In genomic region chr3:196236169-196236568, GRCh38 we compare ENCODE assay signal across 20 cellular contexts. TPM values are rescaled to one million over a fixed set of nuclear protein-coding genes. Genes with fewer than 3 reads are reported as not detected.
A peak's percentile ranks its signal among the peaks of the same experiment; 100 is the strongest.
DNase-seq lines count a peak whose midpoint lies in the region; ATAC-seq, FAIRE-seq and TF ChIP-seq lines count a peak whose summit lies in the region.
"Had no signal": no experiment of that assay in that cellular context is flagged by ENCODE, and none has a peak within 500 bp of the region (broad histone marks: within the 10 kb centered on the region; RNA-seq: fewer than 3 reads in every experiment).

No MANE protein-coding gene starts in this region.

- H3K27me3 Mint-ChIP-seq in central memory CD8-positive, alpha-beta T cell, result no peaks in the 10 kb centered on the region

- TF ChIP-seq POLR2A in GM12891 (IDR thresholded peaks at IDR 0.05; ENCODE audit: low read depth, low read length) (no peak), testis (IDR thresholded peaks at IDR 0.05) (no peak)

- DNase-seq in GM12891 (ENCODE audit: insufficient read length, low spot score) (no peak), testis (no peak), OCI-M1 (lab: John Stamatoyannopoulos, UW) (no peak), NCI-H2029 treated with DMSO at 0.1 percent for 48 hours (lab: John Stamatoyannopoulos, UW) (no peak)
- DNase-seq in central memory CD8-positive, alpha-beta T cell (ENCODE audit: low spot score in 2 of 2), result no peak
- DNase-seq: DMS 273 treated with DMSO at 0.1 percent for 48 hours, GDM1, H7, KG1, NCI-H1417 treated with DMSO at 0.1 percent for 48 hours, NCI-H1930, NCI-H2171 treated with DMSO at 0.1 percent for 48 hours, NCI-H446 treated with DMSO at 0.1 percent for 48 hours, NCI-H748 treated with DMSO at 0.1 percent for 48 hours, SJCRH30 had no signal

- H3K27ac ChIP-seq in neutrophil, result peak overlapping the region; percentile 59
- H3K27ac ChIP-seq in testis, result peak overlapping the region; percentile 67 to 83
- H3K27ac ChIP-seq: SJCRH30 had no signal

- no peaks in the 10 kb centered on the region for H3K9me3 ChIP-seq in neutrophil
- H3K9me3 ChIP-seq in testis, result no peaks in the 10 kb centered on the region
- H3K9me3 ChIP-seq: SJCRH30 had no signal

- H3K4me3 ChIP-seq in neutrophil (ENCODE audit: low read depth in 1 of 2, low read length in 1 of 2) (no peak overlapping the region), testis (no peak overlapping the region)
- H3K4me3 ChIP-seq: SJCRH30 had no signal

- H3K36me3 ChIP-seq in neutrophil (peaks cover 60% of the 10 kb centered on the region), testis (ENCODE audit: low read depth, missing control alignments) (no peaks in the 10 kb centered on the region)
- H3K36me3 ChIP-seq: SJCRH30 had no signal

- peaks cover 21% of the 10 kb centered on the region for H3K4me1 Mint-ChIP-seq in central memory CD8-positive, alpha-beta T cell

- FAIRE-seq in GM12891 (lab: Jason Lieb, UNC), result peak; percentile 23
- FAIRE-seq: GM12892 had no signal

- H3K27me3 ChIP-seq in neutrophil (no peaks in the 10 kb centered on the region), testis (no peaks in the 10 kb centered on the region)
- H3K27me3 ChIP-seq: SJCRH30 had no signal

- H3K4me1 ChIP-seq in neutrophil (ENCODE audit: control insufficient read depth in 1 of 2, insufficient read depth in 1 of 2, low read depth in 1 of 2, low read length in 1 of 2) (peaks cover 16 to 17% of the 10 kb centered on the region in 2 experiments), testis (peaks cover 46% of the 10 kb centered on the region)
- H3K4me1 ChIP-seq: SJCRH30 had no signal

- TF ChIP-seq CTCF in neutrophil (IDR thresholded peaks at IDR 0.05) (no peak), testis (IDR thresholded peaks at IDR 0.05) (no peak)

- WGBS in testis, 2 donors, result 54 to 57% methylated on average over 6 of the region's 6 CpGs

- peak overlapping the region; percentile 10 for H3K27ac Mint-ChIP-seq in central memory CD8-positive, alpha-beta T cell (ENCODE audit: low read depth)

- intact Hi-C loops in testis (cut with DNase I; ENCODE audit: low total_unique reads), result no loop called here

- H3K9me3 Mint-ChIP-seq in central memory CD8-positive, alpha-beta T cell, result no peaks in the 10 kb centered on the region

- H3K4me3 Mint-ChIP-seq in central memory CD8-positive, alpha-beta T cell, result no peak overlapping the region

- no peak for ATAC-seq in central memory CD8-positive, alpha-beta T cell (replicated peaks; ENCODE audit: extremely low read depth, poor library complexity, severe bottlenecking)
- no peak for ATAC-seq in GM21360 (IDR thresholded peaks at IDR 0.05; ENCODE audit: unreplicated experiment)

- peaks cover 18% of the 10 kb centered on the region for H3K36me3 Mint-ChIP-seq in central memory CD8-positive, alpha-beta T cell (ENCODE audit: insufficient read depth)

TF ChIP-seq in GM12891, 5 proteins besides CTCF, POLR2A, EP300 and RAD21:
- TF ChIP-seq POU2F2 (IDR thresholded peaks at IDR 0.05; ENCODE audit: low read depth, low read length) (no peak), PAX5 (IDR thresholded peaks at IDR 0.05; ENCODE audit: insufficient read depth, low read length, severe bottlenecking) (no peak), TAF1 (IDR thresholded peaks at IDR 0.05; ENCODE audit: low read depth, low read length) (no peak), POLR2AphosphoS5 (IDR thresholded peaks at IDR 0.05; ENCODE audit: low read depth, low read length) (no peak), SPI1 (IDR thresholded peaks at IDR 0.05; ENCODE audit: low read depth, low read length) (no peak)
TF ChIP-seq in GM12891: peak in this region for 0.

RNA-seq across cellular contexts. Expression of gene SLC51A, which starts 19.8 kb away (rescaled TPM):
- polyA plus RNA-seq in GM12891 (2012; ENCODE audit: low read depth, missing spikeins), result 3.4 TPM
- total RNA-seq in testis, result 10 to 100 TPM; 27.2 to 35.1 TPM
- 60.6 TPM for polyA plus RNA-seq in testis (ENCODE audit: insufficient read depth, low read depth, low replicate concordance)
- total RNA-seq: SJCRH30 had no signal
- polyA plus RNA-seq: AG04450, BJ had no signal

RNA-seq across cellular contexts. Expression of gene ZDHHC19, which starts 25.0 kb away (rescaled TPM):
- polyA plus RNA-seq in GM12891 (2012; ENCODE audit: low read depth, missing spikeins), result not detected
- 10 to 100 TPM; 12.7 to 55.0 TPM for total RNA-seq in testis
- 112 TPM for polyA plus RNA-seq in testis (ENCODE audit: insufficient read depth, low read depth, low replicate concordance)
- total RNA-seq: H7, SJCRH30 had no signal
- polyA plus RNA-seq: AG04450, BJ had no signal

RNA-seq across cellular contexts. Expression of gene PCYT1A, which starts 51.4 kb away (rescaled TPM):
- polyA plus RNA-seq in GM12891 (2012; ENCODE audit: low read depth, missing spikeins), result 31.5 TPM
- 10 to 100 TPM; 51.3 to 69.3 TPM for total RNA-seq in testis
- polyA plus RNA-seq in testis (ENCODE audit: insufficient read depth, low read depth, low replicate concordance), result 66.0 TPM
